In the genomic region with DNA sequence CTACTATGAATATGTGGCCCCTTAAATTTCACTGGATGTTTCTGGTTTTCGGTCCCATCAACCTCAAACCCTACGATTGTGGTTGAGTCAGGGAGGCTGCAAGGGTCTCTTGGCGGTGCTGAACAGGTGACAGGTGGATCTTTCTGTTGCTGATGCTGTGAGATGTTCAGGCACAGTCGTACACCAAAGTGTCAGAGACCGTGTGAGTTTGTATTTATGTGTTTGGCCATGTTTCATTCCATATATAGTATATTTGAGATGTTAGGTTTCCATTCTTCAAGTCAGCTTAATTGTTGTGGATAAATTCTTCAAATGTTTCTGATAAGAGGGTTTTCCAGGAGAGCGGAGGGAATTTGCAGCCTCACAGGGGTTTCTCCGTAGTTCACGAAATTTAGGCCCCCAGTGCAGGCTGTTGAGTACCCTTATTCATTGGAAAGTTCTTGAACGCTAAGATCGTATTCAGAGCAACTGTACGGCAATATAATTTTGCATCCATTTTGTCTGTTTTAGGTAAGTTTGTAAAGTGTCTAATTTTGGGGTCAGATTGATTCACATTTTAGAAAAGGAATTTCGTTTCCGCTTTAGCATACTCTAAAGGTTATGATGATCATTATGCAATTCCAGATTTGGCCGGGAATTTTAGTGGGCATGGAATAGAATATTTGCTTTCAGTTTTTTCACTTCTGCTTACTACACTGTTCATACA, we compare ENCODE assay signal across 8 cellular contexts. TPM values are rescaled to one million over a fixed set of nuclear protein-coding genes. Genes with fewer than 3 reads are reported as not detected.
DNase-seq lines count a peak whose midpoint lies in the region; ATAC-seq lines count a peak whose summit lies in the region.

No MANE protein-coding gene starts in this region.

- H3K4me3 Mint-ChIP-seq in activated naive CD4-positive, alpha-beta T cell treated with anti-CD3 and anti-CD28 coated beads, Interleukin-2, amount 10 ng/mL, durations not matched to agents 7 days and 5 days = peak overlapping the region; percentile 88
- peak overlapping the region; percentile 90 for H3K4me3 Mint-ChIP-seq in natural killer cell treated with Interleukin-12 subunit alpha and Interleukin-12 subunit beta and Interleukin-15 and Interleukin-18, amount 100 ng/mL, for 72 hours

- no peaks in the 10 kb centered on the region; the same call in 1 of the 2 replicates for H3K27me3 ChIP-seq in SJSA1 (replicated peaks)
- no peaks in the 10 kb centered on the region for H3K27me3 ChIP-seq in endocrine pancreas (ENCODE audit: control insufficient read depth, insufficient read depth, low read length)

- H3K4me3 ChIP-seq in SJSA1 (peak overlapping the region; percentile 97), endocrine pancreas (ENCODE audit: control insufficient read depth, insufficient read depth, low read length) (peak overlapping the region; percentile 97)

- peaks cover 53% of the 10 kb centered on the region for H3K4me1 Mint-ChIP-seq in activated naive CD4-positive, alpha-beta T cell treated with anti-CD3 and anti-CD28 coated beads, Interleukin-2, amount 10 ng/mL, durations not matched to agents 7 days and 5 days
- H3K4me1 Mint-ChIP-seq in natural killer cell treated with Interleukin-12 subunit alpha and Interleukin-12 subunit beta and Interleukin-15 and Interleukin-18, amount 100 ng/mL, for 72 hours (ENCODE audit: low read depth in 2 of 2) = peaks cover 29 to 49% of the 10 kb centered on the region in 2 donors

- H3K4me1 ChIP-seq in SJSA1 (replicated peaks) = peaks cover 37% of the 10 kb centered on the region
- peaks cover 18% of the 10 kb centered on the region for H3K4me1 ChIP-seq in endocrine pancreas (ENCODE audit: control insufficient read depth, insufficient read depth, low read length)

- peak overlapping the region; percentile 77 for H3K9ac ChIP-seq in endocrine pancreas (ENCODE audit: control insufficient read depth, insufficient read depth, low read length)

- no peaks in the 10 kb centered on the region for H3K27me3 Mint-ChIP-seq in activated naive CD4-positive, alpha-beta T cell treated with anti-CD3 and anti-CD28 coated beads, Interleukin-2, amount 10 ng/mL, durations not matched to agents 7 days and 5 days
- peaks cover 1 to 3% of the 10 kb centered on the region in 2 donors for H3K27me3 Mint-ChIP-seq in natural killer cell treated with Interleukin-12 subunit alpha and Interleukin-12 subunit beta and Interleukin-15 and Interleukin-18, amount 100 ng/mL, for 72 hours

- no peaks in the 10 kb centered on the region for H3K9me3 ChIP-seq in SJSA1 (replicated peaks)
- no peaks in the 10 kb centered on the region for H3K9me3 ChIP-seq in endocrine pancreas (ENCODE audit: control insufficient read depth, low read length)

- H3K27ac Mint-ChIP-seq in activated naive CD4-positive, alpha-beta T cell treated with anti-CD3 and anti-CD28 coated beads, Interleukin-2, amount 10 ng/mL, durations not matched to agents 7 days and 5 days = peak overlapping the region; percentile 95
- peak overlapping the region; percentile 92 to 96 for H3K27ac Mint-ChIP-seq in natural killer cell treated with Interleukin-12 subunit alpha and Interleukin-12 subunit beta and Interleukin-15 and Interleukin-18, amount 100 ng/mL, for 72 hours

- CTCF ChIA-PET in activated naive CD4-positive, alpha-beta T cell treated with anti-CD3 and anti-CD28 coated beads, Interleukin-2, amount 10 ng/mL, durations not matched to agents 7 days and 5 days (lab: Charles Lee) = interaction anchor here (1.5 kb wide), 2 partner anchors 224 to 239 kb away, joined by 3 read pairs; no protein-coding TSS in a partner anchor

- peak overlapping the region; percentile 57 for H3K27ac ChIP-seq in SJSA1

- H3K36me3 Mint-ChIP-seq in activated naive CD4-positive, alpha-beta T cell treated with anti-CD3 and anti-CD28 coated beads, Interleukin-2, amount 10 ng/mL, durations not matched to agents 7 days and 5 days = peaks cover 37% of the 10 kb centered on the region
- H3K36me3 Mint-ChIP-seq in natural killer cell treated with Interleukin-12 subunit alpha and Interleukin-12 subunit beta and Interleukin-15 and Interleukin-18, amount 100 ng/mL, for 72 hours = peaks cover 13% of the 10 kb centered on the region

- peak; percentile 6 for ATAC-seq in HG02763 (IDR thresholded peaks at IDR 0.05; ENCODE audit: unreplicated experiment)
- peak in 1 of 2 donors; percentile 1 for ATAC-seq in natural killer cell treated with Interleukin-12 subunit alpha and Interleukin-12 subunit beta and Interleukin-15 and Interleukin-18, amount 100 ng/mL, for 72 hours

- DNase-seq in activated naive CD4-positive, alpha-beta T cell treated with anti-CD3 and anti-CD28 coated beads, Interleukin-2, amount 10 ng/mL, durations not matched to agents 7 days and 5 days = no peak
- DNase-seq in activated naive CD4-positive, alpha-beta T cell treated with anti-CD3 and anti-CD28 coated beads, Interleukin-2, amount 50 U/mL, for 16 hours = no peak
- DNase-seq in SJSA1 (ENCODE audit: low read depth in 1 of 2, low spot score in 2 of 2) (peak in 1 of 2 experiments; percentile 50), NCI-H1930 (lab: John Stamatoyannopoulos, UW) (no peak), posterior vena cava (ENCODE audit: low spot score) (no peak)
- DNase-seq in natural killer cell treated with Interleukin-12 subunit alpha and Interleukin-12 subunit beta and Interleukin-15 and Interleukin-18, amount 100 ng/mL, for 72 hours (ENCODE audit: low spot score) = no peak

- H3K9me3 Mint-ChIP-seq in activated naive CD4-positive, alpha-beta T cell treated with anti-CD3 and anti-CD28 coated beads, Interleukin-2, amount 10 ng/mL, durations not matched to agents 7 days and 5 days = no peaks in the 10 kb centered on the region
- H3K9me3 Mint-ChIP-seq in natural killer cell treated with Interleukin-12 subunit alpha and Interleukin-12 subunit beta and Interleukin-15 and Interleukin-18, amount 100 ng/mL, for 72 hours = no peaks in the 10 kb centered on the region

- H3K36me3 ChIP-seq in SJSA1 (peaks cover 10% of the 10 kb centered on the region), endocrine pancreas (ENCODE audit: control insufficient read depth, insufficient read depth, low read length) (no peaks in the 10 kb centered on the region)

- intact Hi-C loops in posterior vena cava (cut with DNase I) = no loop called here

RNA-seq across cellular contexts. Expression of gene TAB2, which starts 1.2 kb away (rescaled TPM):
- total RNA-seq in SJSA1 (2014; rRNA removed; shearing (Covaris generic)) = 36.0 and 48.5 TPM in 2 replicates
- total RNA-seq in natural killer cell treated with Interleukin-12 subunit alpha and Interleukin-12 subunit beta and Interleukin-15 and Interleukin-18, amount 100 ng/mL, for 72 hours = 100 to 1,000 TPM; 101 TPM
- total RNA-seq in posterior vena cava = 10 to 100 TPM; 52.3 to 73.2 TPM
